9 cellular contexts compared by ENCODE assay signal in the genomic region with DNA sequence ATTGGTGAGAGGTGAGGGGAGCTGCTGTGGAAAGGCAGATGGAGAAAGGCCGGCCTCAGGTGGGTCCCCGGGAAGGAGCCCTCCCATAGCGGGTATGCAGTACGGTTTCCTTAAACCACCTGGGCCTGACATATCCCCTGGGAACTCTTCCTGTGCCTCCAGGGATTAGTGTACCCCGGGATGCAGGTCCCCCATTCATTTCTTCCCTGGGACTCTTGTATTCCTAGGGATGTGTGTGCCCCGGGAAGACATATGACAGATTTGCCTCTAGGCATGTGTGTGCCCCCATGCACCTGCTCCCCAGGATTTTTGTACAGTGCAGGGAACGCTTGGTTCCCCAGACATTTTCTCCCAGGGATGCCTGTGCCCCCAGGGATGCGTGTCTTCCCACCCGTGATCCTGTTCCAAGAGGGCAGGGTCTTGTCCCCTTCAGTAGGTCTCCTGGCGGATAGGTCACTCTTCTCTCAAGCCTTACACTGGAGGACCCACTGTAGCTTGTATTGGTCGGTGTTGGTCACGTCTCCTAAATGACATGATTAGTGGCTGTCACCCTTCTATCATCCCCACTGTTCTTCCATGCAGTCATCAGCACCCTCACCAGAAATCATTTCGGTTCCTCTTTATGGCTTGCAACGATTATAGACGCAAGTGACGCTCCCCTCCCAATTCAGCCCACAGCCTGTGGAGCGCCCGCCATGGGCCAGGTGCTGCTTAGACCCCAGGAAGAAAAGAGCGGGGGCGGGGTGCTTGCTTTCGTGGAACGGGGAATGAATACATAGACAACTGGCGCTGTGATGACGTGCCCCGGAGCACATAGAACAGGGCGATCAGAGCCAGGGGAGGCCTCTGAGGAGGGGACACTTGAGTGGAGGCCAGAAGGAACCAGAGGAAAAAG. TPM values are rescaled to one million over a fixed set of nuclear protein-coding genes. Genes with fewer than 3 reads are reported as not detected.
A peak's percentile ranks its signal among the peaks of the same experiment; 100 is the strongest.
DNase-seq lines count a peak whose midpoint lies in the region; ATAC-seq, FAIRE-seq and TF ChIP-seq lines count a peak whose summit lies in the region.
"Had no signal": no experiment of that assay in that cellular context is flagged by ENCODE, and none has a peak within 500 bp of the region (broad histone marks: within the 10 kb centered on the region; RNA-seq: fewer than 3 reads in every experiment).

No MANE protein-coding gene starts in this region.

- H3K27me3 ChIP-seq in thyroid gland: no peaks in the 10 kb centered on the region

- TF ChIP-seq POLR2A in thyroid gland (IDR thresholded peaks at IDR 0.05): no peak

- peaks cover 0 to 11% of the 10 kb centered on the region in 2 donors for H3K4me1 ChIP-seq in kidney (ENCODE audit: control insufficient read depth in 1 of 2, insufficient read depth in 1 of 2, low read depth in 1 of 2, low read length in 2 of 2)
- H3K4me1 ChIP-seq in thyroid gland: peaks cover 4 to 17% of the 10 kb centered on the region in 2 donors

- H3K27ac ChIP-seq in kidney (ENCODE audit: low read depth in 2 of 2, low read length in 2 of 2) (peak overlapping the region; percentile 67 to 88), thyroid gland (peak overlapping the region; percentile 36 to 88 (median 78))
- H3K27ac ChIP-seq: SK-N-MC had no signal

- FAIRE-seq in kidney (lab: Jason Lieb, UNC): no peak

- H3K9me3 ChIP-seq in kidney (ENCODE audit: control insufficient read depth in 1 of 2, low read length in 2 of 2): no peaks in the 10 kb centered on the region
- no peaks in the 10 kb centered on the region for H3K9me3 ChIP-seq in thyroid gland

- DNase-seq in G401 (ENCODE audit: low spot score): peak; percentile 2
- peak; percentile 22 to 29 for DNase-seq in activated T-cell treated with anti-CD3 and anti-CD28 coated beads, Interleukin-2, amount 50 U/mL, for 48 hours
- peak; percentile 84 for DNase-seq in kidney
- peak in 1 of 2 donors; percentile 9 for DNase-seq in thyroid gland
- DNase-seq in DMS79 treated with DMSO at 0.1 percent for 48 hours (lab: John Stamatoyannopoulos, UW): no peak
- DNase-seq in superior temporal gyrus (ENCODE audit: extremely low spot score): no peak

- 90 to 93% methylated on average over 26 of the region's 26 CpGs for WGBS in thyroid gland, 2 donors

- no peak for TF ChIP-seq CTCF in kidney (IDR thresholded peaks at IDR 0.05; ENCODE audit: borderline replicate concordance, extremely low read depth, insufficient read depth)
- no peak for TF ChIP-seq CTCF in thyroid gland (IDR thresholded peaks at IDR 0.05)

- no peaks in the 10 kb centered on the region for H3K36me3 ChIP-seq in kidney (ENCODE audit: control insufficient read depth in 1 of 2, insufficient read depth in 2 of 2, low read length in 2 of 2)
- no peaks in the 10 kb centered on the region for H3K36me3 ChIP-seq in thyroid gland

- intact Hi-C loops in kidney (cut with DNase I) (no loop called here), thyroid gland (cut with DNase I) (no loop called here)

- peak overlapping the region; percentile 15 to 55 for H3K9ac ChIP-seq in kidney (ENCODE audit: low read length in 2 of 2)

- in situ Hi-C loops in G401 (cut with HindIII; ENCODE audit: low sequenced_read_pairs): no loop called here

- ATAC-seq in GM21360 (IDR thresholded peaks at IDR 0.05; ENCODE audit: unreplicated experiment) (peak; percentile 54), HG03565 (IDR thresholded peaks at IDR 0.05; ENCODE audit: unreplicated experiment) (peak; percentile 47)

- peak overlapping the region; percentile 12 to 43 for H3K4me3 ChIP-seq in kidney (ENCODE audit: low read length in 2 of 2)
- H3K4me3 ChIP-seq in thyroid gland (replicated peaks in 1 of 3): no peak overlapping the region
- H3K4me3 ChIP-seq: SK-N-MC had no signal

RNA-seq across cellular contexts. Expression of a gene that starts 1.3 kb away (rescaled TPM):
- 67.4 and 86.6 TPM in 2 replicates for total RNA-seq in G401 (2014; rRNA removed; shearing (Covaris generic))
- total RNA-seq in kidney: 32.9 TPM
- polyA plus RNA-seq in kidney (ENCODE audit: insufficient read depth, low read depth, low replicate concordance): 51.1 TPM
- 10 to 100 TPM in 2 of 4 donors, 1 to 10 TPM in 2; 6.7 to 34.9 (median 11.0) TPM for total RNA-seq in thyroid gland

Comparison
In these comparisons a context has a peak if more than half of its experiments do, and no peak if none do; other contexts are left out.
1. DNase-seq: peak in G401 (single experiment), activated T-cell treated with anti-CD3 and anti-CD28 coated beads, Interleukin-2, amount 50 U/mL, for 48 hours (2 of 2) and kidney (single experiment); none in DMS79 treated with DMSO at 0.1 percent for 48 hours (single experiment) and superior temporal gyrus (single experiment).
2. H3K4me3 ChIP-seq: peak in kidney (2 of 2); none in thyroid gland (0 of 3).